39 cellular contexts compared by ENCODE assay signal in the genomic region with DNA sequence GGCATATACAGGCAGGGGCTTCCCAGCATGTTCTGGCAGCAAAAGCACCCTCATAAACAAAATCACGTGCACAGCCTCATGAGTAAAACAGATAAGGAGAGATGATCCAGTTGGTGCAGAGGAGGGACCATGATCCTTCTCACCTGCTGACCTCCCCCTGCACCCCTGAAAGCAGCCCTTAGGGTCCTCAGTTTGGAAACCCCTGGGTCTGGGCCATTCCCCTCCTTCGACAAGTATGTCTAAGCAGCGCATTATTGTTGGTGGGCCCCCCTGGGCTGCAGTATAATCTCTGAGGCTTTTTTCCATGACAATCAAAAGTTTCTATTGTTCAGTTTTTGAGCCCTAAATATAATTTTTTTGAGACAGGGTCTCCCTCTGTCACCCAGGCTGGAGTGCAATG. TPM values are rescaled to one million over a fixed set of nuclear protein-coding genes. Genes with fewer than 3 reads are reported as not detected.
"Had no signal": no experiment of that assay in that cellular context is flagged by ENCODE, and none has a peak within 500 bp of the region (broad histone marks: within the 10 kb centered on the region; RNA-seq: fewer than 3 reads in every experiment).

No MANE protein-coding gene starts in this region.

- H3K9me3 Mint-ChIP-seq: activated B cell treated with CpG ODN at 0.5 μM for 24 hours; activated CD8-positive, alpha-beta T cell treated with anti-CD3 and anti-CD28 coated beads for 36 hours; activated naive CD4-positive, alpha-beta T cell treated with anti-CD3 and anti-CD28 coated beads, Interleukin-2, amount 10 ng/mL, durations not matched to agents 7 days and 5 days; activated naive CD4-positive, alpha-beta T cell treated with anti-CD3 and anti-CD28 coated beads, Interleukin-2, amount 50 U/mL, for 72 hours; activated naive CD8-positive, alpha-beta T cell treated with anti-CD3 and anti-CD28 coated beads, Interleukin-2, amount 50 U/mL, for 24 hours; activated T-cell treated with anti-CD3 and anti-CD28 coated beads, Interleukin-2, amount 50 U/mL, for 24 hours; activated T-cell treated with anti-CD3 and anti-CD28 coated beads, Interleukin-2, amount 50 U/mL, for 72 hours; effector memory CD8-positive, alpha-beta T cell; T-helper 2 cell treated with Interferon-gamma antibody and Interleukin-4, amounts not matched to agents 5 μg/mL and 100 μg/mL, for 36 hours had no signal

- H3K4me3 Mint-ChIP-seq: activated B cell treated with CpG ODN at 0.5 μM for 24 hours; activated CD8-positive, alpha-beta memory T cell treated with anti-CD3 and anti-CD28 coated beads, Interleukin-2, amount 10 ng/mL, durations not matched to agents 7 days and 5 days; activated CD8-positive, alpha-beta T cell treated with anti-CD3 and anti-CD28 coated beads for 36 hours; activated naive CD4-positive, alpha-beta T cell treated with anti-CD3 and anti-CD28 coated beads, Interleukin-2, amount 10 ng/mL, durations not matched to agents 7 days and 5 days; activated naive CD8-positive, alpha-beta T cell treated with anti-CD3 and anti-CD28 coated beads, Interleukin-2, amount 50 U/mL, for 24 hours; activated T-cell treated with anti-CD3 and anti-CD28 coated beads, Interleukin-2, amount 50 U/mL, for 24 hours; activated T-cell treated with anti-CD3 and anti-CD28 coated beads, Interleukin-2, amount 50 U/mL, for 72 hours; effector memory CD8-positive, alpha-beta T cell; T-helper 17 cell; T-helper 2 cell treated with Interferon-gamma antibody and Interleukin-4, amounts not matched to agents 5 μg/mL and 100 μg/mL, for 36 hours had no signal

- H3K27me3 Mint-ChIP-seq: activated naive CD8-positive, alpha-beta T cell treated with anti-CD3 and anti-CD28 coated beads, Interleukin-2, amount 50 U/mL, for 24 hours; activated T-cell treated with anti-CD3 and anti-CD28 coated beads, Interleukin-2, amount 50 U/mL, for 24 hours had no signal

- H3K4me1 ChIP-seq: adrenal gland had no signal

- H3K27me3 ChIP-seq: body of pancreas had no signal

- DNase-seq: activated B cell treated with CpG ODN at 0.5 μM for 24 hours; activated CD4-positive, alpha-beta T cell treated with anti-CD3 and anti-CD28 coated beads for 48 hours; activated CD4-positive, alpha-beta T cell treated with anti-CD3 and anti-CD28 coated beads, Interleukin-2, amount 50 U/mL, for 1 hour; activated CD4-positive, alpha-beta T cell treated with anti-CD3 and anti-CD28 coated beads, Interleukin-2, amount 50 U/mL, for 48 hours; activated CD8-positive, alpha-beta memory T cell treated with anti-CD3 and anti-CD28 coated beads, Interleukin-2, amount 10 ng/mL, durations not matched to agents 7 days and 5 days; activated CD8-positive, alpha-beta memory T cell treated with anti-CD3 and anti-CD28 coated beads, Interleukin-2, amount 50 U/mL, for 4 hours; activated CD8-positive, alpha-beta T cell treated with anti-CD3 and anti-CD28 coated beads for 36 hours; activated gamma-delta T cell; activated naive CD4-positive, alpha-beta T cell; activated naive CD4-positive, alpha-beta T cell treated with anti-CD3 and anti-CD28 coated beads, Interleukin-2, amount 10 ng/mL, durations not matched to agents 7 days and 5 days; activated naive CD8-positive, alpha-beta T cell treated with anti-CD3 and anti-CD28 coated beads, Interleukin-2, amount 50 U/mL, for 24 hours; activated T-cell treated with anti-CD3 and anti-CD28 coated beads for 4 hours; activated T-cell treated with anti-CD3 and anti-CD28 coated beads, Interleukin-2, amount 50 U/mL, for 24 hours; activated T-cell treated with anti-CD3 and anti-CD28 coated beads, Interleukin-2, amount 50 U/mL, for 72 hours; adrenal gland; amygdala; body of pancreas; caudate nucleus; cortex of kidney; dermis blood vessel endothelial cell; effector CD4-positive, alpha-beta T cell; effector memory CD8-positive, alpha-beta T cell; erythroblast; esophagus squamous epithelium; foreskin melanocyte; T-helper 1 cell; T-helper 17 cell; T1000; WERI-Rb-1 had no signal

- H3K36me3 Mint-ChIP-seq: activated CD8-positive, alpha-beta memory T cell treated with anti-CD3 and anti-CD28 coated beads, Interleukin-2, amount 10 ng/mL, durations not matched to agents 7 days and 5 days; activated naive CD4-positive, alpha-beta T cell treated with anti-CD3 and anti-CD28 coated beads, Interleukin-2, amount 10 ng/mL, durations not matched to agents 7 days and 5 days; activated naive CD4-positive, alpha-beta T cell treated with anti-CD3 and anti-CD28 coated beads, Interleukin-2, amount 50 U/mL, for 72 hours had no signal

- H3K27ac Mint-ChIP-seq: activated B cell treated with CpG ODN at 0.5 μM for 24 hours; activated CD8-positive, alpha-beta memory T cell treated with anti-CD3 and anti-CD28 coated beads, Interleukin-2, amount 10 ng/mL, durations not matched to agents 7 days and 5 days; activated CD8-positive, alpha-beta T cell treated with anti-CD3 and anti-CD28 coated beads for 36 hours; activated naive CD4-positive, alpha-beta T cell treated with anti-CD3 and anti-CD28 coated beads, Interleukin-2, amount 10 ng/mL, durations not matched to agents 7 days and 5 days; activated naive CD4-positive, alpha-beta T cell treated with anti-CD3 and anti-CD28 coated beads, Interleukin-2, amount 50 U/mL, for 72 hours; activated naive CD8-positive, alpha-beta T cell treated with anti-CD3 and anti-CD28 coated beads, Interleukin-2, amount 50 U/mL, for 24 hours; activated T-cell treated with anti-CD3 and anti-CD28 coated beads, Interleukin-2, amount 50 U/mL, for 24 hours; activated T-cell treated with anti-CD3 and anti-CD28 coated beads, Interleukin-2, amount 50 U/mL, for 72 hours; effector memory CD8-positive, alpha-beta T cell; T-helper 17 cell; T-helper 2 cell treated with Interferon-gamma antibody and Interleukin-4, amounts not matched to agents 5 μg/mL and 100 μg/mL, for 36 hours had no signal

- H3K27ac ChIP-seq: adrenal gland, body of pancreas, gastroesophageal sphincter, WERI-Rb-1 had no signal

- ATAC-seq: activated CD4-positive, CD25-positive, alpha-beta regulatory T cell treated with anti-CD3 and anti-CD28 coated beads, Interleukin-2, amount 50 U/mL, for 24 hours; activated CD8-positive, alpha-beta memory T cell treated with anti-CD3 and anti-CD28 coated beads, Interleukin-2, amount 10 ng/mL, durations not matched to agents 7 days and 5 days; activated CD8-positive, alpha-beta T cell treated with anti-CD3 and anti-CD28 coated beads for 36 hours; activated naive CD4-positive, alpha-beta T cell treated with anti-CD3 and anti-CD28 coated beads, Interleukin-2, amount 50 U/mL, for 72 hours; activated naive CD8-positive, alpha-beta T cell treated with anti-CD3 and anti-CD28 coated beads, Interleukin-2, amount 50 U/mL, for 24 hours; activated T-cell treated with anti-CD3 and anti-CD28 coated beads, Interleukin-2, amount 50 U/mL, for 72 hours; body of pancreas; effector memory CD8-positive, alpha-beta T cell; gastroesophageal sphincter; T-helper 17 cell had no signal

- H3K4me3 ChIP-seq: adrenal gland, body of pancreas, esophagus squamous epithelium, gastroesophageal sphincter had no signal

- H3K9me3 ChIP-seq: adrenal gland, body of pancreas, esophagus squamous epithelium, gastroesophageal sphincter had no signal

- H3K4me1 Mint-ChIP-seq: activated B cell treated with CpG ODN at 0.5 μM for 24 hours; activated CD8-positive, alpha-beta memory T cell treated with anti-CD3 and anti-CD28 coated beads, Interleukin-2, amount 10 ng/mL, durations not matched to agents 7 days and 5 days had no signal

- H3K36me3 ChIP-seq: adrenal gland, esophagus squamous epithelium, gastroesophageal sphincter, WERI-Rb-1 had no signal

RNA-seq across cellular contexts. Expression of gene KRT4, which starts 5.1 kb away (rescaled TPM):
- total RNA-seq: activated B cell treated with CpG ODN at 0.5 μM for 24 hours; activated CD8-positive, alpha-beta memory T cell treated with anti-CD3 and anti-CD28 coated beads for 36 hours; activated CD8-positive, alpha-beta memory T cell treated with anti-CD3 and anti-CD28 coated beads, Interleukin-2, amount 10 ng/mL, durations not matched to agents 7 days and 5 days; activated naive CD4-positive, alpha-beta T cell treated with anti-CD3 and anti-CD28 coated beads, Interleukin-2, amount 50 U/mL, for 72 hours; aorta; dermis blood vessel endothelial cell; fibroblast of villous mesenchyme; glomerular endothelial cell; T-helper 17 cell had no signal

RNA-seq across cellular contexts. Expression of gene KRT79, which starts 15.1 kb away (rescaled TPM):
- total RNA-seq: activated B cell treated with CpG ODN at 0.5 μM for 24 hours, adrenal gland, aorta, body of pancreas, dermis blood vessel endothelial cell, fibroblast of lung, fibroblast of villous mesenchyme, gastroesophageal sphincter, T-helper 17 cell had no signal
- polyA plus RNA-seq: aorta, fibroblast of lung had no signal

RNA-seq across cellular contexts. Expression of gene KRT3, which starts 23.1 kb away (rescaled TPM):
- total RNA-seq: activated B cell treated with CpG ODN at 0.5 μM for 24 hours; activated CD8-positive, alpha-beta memory T cell treated with anti-CD3 and anti-CD28 coated beads for 36 hours; activated CD8-positive, alpha-beta memory T cell treated with anti-CD3 and anti-CD28 coated beads, Interleukin-2, amount 10 ng/mL, durations not matched to agents 7 days and 5 days; activated CD8-positive, alpha-beta T cell treated with anti-CD3 and anti-CD28 coated beads for 36 hours; activated T-cell treated with anti-CD3 and anti-CD28 coated beads, Interleukin-2, amount 50 U/mL, for 72 hours; adrenal gland; aorta; body of pancreas; chondrocyte; dermis blood vessel endothelial cell; fibroblast of lung; fibroblast of villous mesenchyme; gastroesophageal sphincter; T-helper 17 cell had no signal
- polyA plus RNA-seq: adrenal gland, aorta, fibroblast of lung had no signal

RNA-seq across cellular contexts. Expression of gene KRT78, which starts 29.8 kb away (rescaled TPM):
- total RNA-seq: activated B cell treated with CpG ODN at 0.5 μM for 24 hours; activated CD8-positive, alpha-beta memory T cell treated with anti-CD3 and anti-CD28 coated beads for 36 hours; activated CD8-positive, alpha-beta memory T cell treated with anti-CD3 and anti-CD28 coated beads, Interleukin-2, amount 10 ng/mL, durations not matched to agents 7 days and 5 days; activated CD8-positive, alpha-beta T cell treated with anti-CD3 and anti-CD28 coated beads for 36 hours; activated naive CD4-positive, alpha-beta T cell treated with anti-CD3 and anti-CD28 coated beads, Interleukin-2, amount 50 U/mL, for 72 hours; activated T-cell treated with anti-CD3 and anti-CD28 coated beads, Interleukin-2, amount 50 U/mL, for 72 hours; adrenal gland; aorta; body of pancreas; chondrocyte; dermis blood vessel endothelial cell; fibroblast of lung; fibroblast of villous mesenchyme; glomerular endothelial cell; T-helper 17 cell had no signal
- polyA plus RNA-seq: fibroblast of lung had no signal

RNA-seq across cellular contexts. Expression of gene KRT76, which starts 41.9 kb away (rescaled TPM):
- total RNA-seq: activated B cell treated with CpG ODN at 0.5 μM for 24 hours; activated CD8-positive, alpha-beta memory T cell treated with anti-CD3 and anti-CD28 coated beads for 36 hours; activated CD8-positive, alpha-beta memory T cell treated with anti-CD3 and anti-CD28 coated beads, Interleukin-2, amount 10 ng/mL, durations not matched to agents 7 days and 5 days; activated CD8-positive, alpha-beta T cell treated with anti-CD3 and anti-CD28 coated beads for 36 hours; activated naive CD4-positive, alpha-beta T cell treated with anti-CD3 and anti-CD28 coated beads, Interleukin-2, amount 50 U/mL, for 72 hours; activated T-cell treated with anti-CD3 and anti-CD28 coated beads, Interleukin-2, amount 50 U/mL, for 72 hours; adrenal gland; aorta; body of pancreas; chondrocyte; dermis blood vessel endothelial cell; esophagus squamous epithelium; fibroblast of lung; fibroblast of villous mesenchyme; glomerular endothelial cell; T-helper 17 cell had no signal
- polyA plus RNA-seq: adrenal gland, aorta, fibroblast of lung had no signal
